36 cellular contexts compared by ENCODE assay signal in genomic region chr18:56803076-56803475, GRCh38.
"Had no signal": no experiment of that assay in that cellular context is flagged by ENCODE, and none has a peak within 500 bp of the region (broad histone marks: within the 10 kb centered on the region; RNA-seq: fewer than 3 reads in every experiment).

No MANE protein-coding gene starts in this region.

- H3K9me3 ChIP-seq: Peyer's patch had no signal

- H3K4me3 ChIP-seq: Peyer's patch had no signal

- H3K27ac ChIP-seq: brain microvascular endothelial cell, Peyer's patch, VCaP had no signal

- ATAC-seq: activated T-helper 17 cell treated with anti-CD3 and anti-CD28 coated beads, Interleukin-2, amount 50 U/mL, for 72 hours; PC-3; Right ventricle myocardium inferior; SK-N-SH treated with all-trans-retinoic acid at 6 μM for 48 hours; T-cell; T-helper 17 cell had no signal

- H3K36me3 ChIP-seq: brain microvascular endothelial cell, Peyer's patch had no signal

- H3K27me3 ChIP-seq: brain microvascular endothelial cell, Peyer's patch had no signal

- H3K4me1 ChIP-seq: Peyer's patch had no signal

- DNase-seq: activated B cell treated with CpG ODN at 0.5 μM for 24 hours; activated CD4-positive, alpha-beta memory T cell treated with anti-CD3 and anti-CD28 coated beads for 36 hours; activated CD4-positive, alpha-beta T cell treated with anti-CD3 and anti-CD28 coated beads for 4 hours; activated CD4-positive, alpha-beta T cell treated with anti-CD3 and anti-CD28 coated beads, Interleukin-2, amount 50 U/mL, for 1 hour; activated CD4-positive, CD25-positive, alpha-beta regulatory T cell treated with anti-CD3 and anti-CD28 coated beads, Interleukin-2, amount 50 U/mL, for 72 hours; activated CD8-positive, alpha-beta memory T cell treated with anti-CD3 and anti-CD28 coated beads, Interleukin-2, amount 50 U/mL, for 4 hours; activated effector memory CD4-positive, alpha-beta T cell treated with anti-CD3 and anti-CD28 coated beads, Interleukin-2, amount 50 U/mL, for 16 hours; activated naive CD4-positive, alpha-beta T cell; activated naive CD4-positive, alpha-beta T cell treated with anti-CD3 and anti-CD28 coated beads, Interleukin-2, amount 50 U/mL, for 16 hours; activated naive CD8-positive, alpha-beta T cell treated with anti-CD3 and anti-CD28 coated beads for 36 hours; activated T-cell treated with anti-CD3 and anti-CD28 coated beads for 4 hours; activated T-cell treated with anti-CD3 and anti-CD28 coated beads, Interleukin-2, amount 50 U/mL, for 48 hours; amniotic stem cell; aorta; brain microvascular endothelial cell; central memory CD4-positive, alpha-beta T cell; MM.1S; MV-4-11; NCI-H1092; NCI-H1436 treated with DMSO at 0.1 percent for 48 hours; NCI-H1694 treated with DMSO at 0.1 percent for 48 hours; NCI-H2029; NCI-H345; NCI-H526; NCI-H748 treated with DMSO at 0.1 percent for 48 hours; NK-92 treated with Interleukin-12 subunit alpha and Interleukin-12 subunit beta, amount 100 ng/mL, for 24 hours; PC-3; Peyer's patch; RPMI8226; SIG-M5; T-cell; T-helper 17 cell had no signal
